9 cellular contexts compared by ENCODE assay signal in the genomic region with DNA sequence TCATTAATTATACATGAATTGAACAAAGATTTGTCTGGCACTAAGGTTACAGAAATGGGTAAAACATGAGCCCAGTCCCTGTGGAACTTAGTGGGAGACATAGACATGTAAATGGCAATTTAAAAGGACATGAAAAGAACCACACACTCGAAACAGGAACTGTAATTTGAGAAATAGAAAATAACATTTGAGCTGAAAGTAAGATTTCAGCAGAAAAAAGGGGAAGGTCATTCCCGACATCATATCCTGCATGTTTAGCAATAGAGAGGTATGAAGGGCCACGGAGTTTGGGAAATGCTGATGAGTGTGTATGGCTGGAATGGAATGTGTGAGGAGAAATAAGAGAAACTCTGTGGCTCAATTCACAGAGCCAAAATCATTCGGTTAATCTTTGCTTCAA.
DNase-seq lines count a peak whose midpoint lies in the region; ATAC-seq, FAIRE-seq and TF ChIP-seq lines count a peak whose summit lies in the region.
"Had no signal": no experiment of that assay in that cellular context is flagged by ENCODE, and none has a peak within 500 bp of the region (broad histone marks: within the 10 kb centered on the region; RNA-seq: fewer than 3 reads in every experiment).

No MANE protein-coding gene starts in this region.

- H3K27ac ChIP-seq in PC-3 (ENCODE audit: low read length) = no peak overlapping the region
- H3K27ac ChIP-seq in HepG2 (ENCODE audit: extremely low read length, insufficient read depth, low read length) = no peak overlapping the region

- DNase-seq in GF-D8 (lab: John Stamatoyannopoulos, UW) (peak; percentile 18), H4 (ENCODE audit: low spot score) (peak; percentile 84), PC-3 (no peak), HepG2 (ENCODE audit: low spot score) (no peak), NCI-H1092 (lab: John Stamatoyannopoulos, UW) (no peak), activated gamma-delta T cell treated with Interleukin-2 at 50 U/mL for 16 hours (no peak), HuH-7 (ENCODE audit: low spot score) (no peak)
- DNase-seq in activated CD4-positive, alpha-beta T cell treated with anti-CD3 and anti-CD28 coated beads for 48 hours = no peak
- DNase-seq: NCI-H1436 had no signal

- H2AFZ ChIP-seq in PC-3 (ENCODE audit: low read length) (peak overlapping the region; percentile 32; the same call in 1 of the 2 replicates), HepG2 (ENCODE audit: low read length) (no peak overlapping the region)

- TF ChIP-seq EP300 in HepG2 (IDR thresholded peaks at IDR 0.05; ENCODE audit: low read depth in 2 of 2, low read length in 2 of 2) (no peak), HepG2 (CRISPR knock-in tag; IDR thresholded peaks at IDR 0.05; ENCODE audit: borderline replicate concordance) (no peak)

- H3K79me2 ChIP-seq in PC-3 (ENCODE audit: low read length) (no peaks in the 10 kb centered on the region), HepG2 (ENCODE audit: insufficient read depth, low read length) (no peaks in the 10 kb centered on the region)

- no peak for FAIRE-seq in HepG2 (lab: Jason Lieb, UNC)

- intact Hi-C loops in PC-3 (cut with micrococcal nuclease) (no loop called here), HepG2 (cut with micrococcal nuclease; ENCODE audit: unreplicated experiment) (no loop called here)

- no peaks in the 10 kb centered on the region for H3K36me3 ChIP-seq in PC-3 (ENCODE audit: low read depth, low read length)
- H3K36me3 ChIP-seq in HepG2 (replicated peaks in 1 of 2; ENCODE audit: control insufficient read depth in 1 of 2, insufficient read depth in 2 of 2, low read length in 2 of 2) = no peaks in the 10 kb centered on the region

- H3K4me3 ChIP-seq in PC-3 (ENCODE audit: low read length) (no peak overlapping the region), HepG2 (replicated peaks in 1 of 3; ENCODE audit: insufficient read depth in 1 of 3, low read depth in 2 of 3, low read length in 3 of 3) (no peak overlapping the region)

- CTCF ChIA-PET in PC-3 (lab: Charles Lee) = no interaction called here
- CTCF ChIA-PET in HepG2 (lab: Yijun Ruan, JAX; ENCODE audit: low intra/inter-chr PET ratio, low total read pairs) = no interaction called here

- ATAC-seq in PC-3 (no peak), HepG2 (no peak)

- in situ Hi-C loops in HepG2 (cut with HindIII; ENCODE audit: extremely low pct_ligation_motif_present, low pct_unique_long_range_greater_than_20kb) = no loop called here

- POLR2A ChIA-PET in PC-3 (lab: Charles Lee; ENCODE audit: unreplicated experiment) (no interaction called here), HepG2 (lab: Yijun Ruan, JAX) (no interaction called here)

- H3K27me3 ChIP-seq in PC-3 (ENCODE audit: low read length) (no peaks in the 10 kb centered on the region), HepG2 (ENCODE audit: control insufficient read depth in 1 of 2, insufficient read depth in 2 of 2, low read length in 2 of 2) (no peaks in the 10 kb centered on the region)

- H3K9ac ChIP-seq in PC-3 (ENCODE audit: low read length) (no peak overlapping the region), HepG2 (ENCODE audit: insufficient read depth, low read depth, low read length) (no peak overlapping the region)

- BruUV-seq in PC-3 (replicated peaks; lab: Mats Ljungman, UMichigan) (no TSS peak), HepG2 (replicated peaks; lab: Mats Ljungman, UMichigan) (no TSS peak)

- no peak for TF ChIP-seq POLR2A in HepG2 (IDR thresholded peaks at IDR 0.05; ENCODE audit: insufficient read depth in 1 of 2, low read depth in 2 of 2, low read length in 2 of 2)

- H3K4me1 ChIP-seq in PC-3 (ENCODE audit: insufficient read depth, low read length) (0 out of 2 replicates have a peak, but pooled peaks cover 4% of the 10 kb centered on the region), HepG2 (ENCODE audit: insufficient read depth, low read length) (peaks cover 25% of the 10 kb centered on the region)

- H3K9me2 ChIP-seq in PC-3 (replicated peaks; ENCODE audit: low read length) = no peaks in the 10 kb centered on the region

- no peaks in the 10 kb centered on the region for H3K9me3 ChIP-seq in PC-3 (ENCODE audit: low read length)
- H3K9me3 ChIP-seq in HepG2 (ENCODE audit: low read length) = no peaks in the 10 kb centered on the region

- no peak for TF ChIP-seq RAD21 in HepG2 (CRISPR knock-in tag; IDR thresholded peaks at IDR 0.05)

- H3K4me2 ChIP-seq in PC-3 (ENCODE audit: low read length) = no peak overlapping the region
- H3K4me2 ChIP-seq in HepG2 (ENCODE audit: low read depth, low read length) = no peak overlapping the region

- TF ChIP-seq CTCF in PC-3 (conservative IDR thresholded peaks at IDR 0.05; ENCODE audit: low read depth, low read length) (no peak), HepG2 (CRISPR knock-in tag; IDR thresholded peaks at IDR 0.05) (no peak)

- WGBS in HepG2 (ENCODE audit: low lambda C conversion rate) = 86% methylated on average over 4 of the region's 4 CpGs

- H3F3A ChIP-seq in PC-3 (ENCODE audit: low read length, unreplicated experiment) = no peaks in the 10 kb centered on the region

- no peaks in the 10 kb centered on the region for H4K20me1 ChIP-seq in PC-3 (ENCODE audit: low read length)
- H4K20me1 ChIP-seq in HepG2 (ENCODE audit: insufficient read depth, low read length) = no peaks in the 10 kb centered on the region

TF ChIP-seq in HepG2, 621 proteins besides CTCF, POLR2A, EP300 and RAD21:
- peak; percentile 15; the same call in 1 of the 2 replicates for TF ChIP-seq HOMEZ (CRISPR knock-in tag; IDR thresholded peaks at IDR 0.05; ENCODE audit: low read depth)
- TF ChIP-seq, protein P1, sequence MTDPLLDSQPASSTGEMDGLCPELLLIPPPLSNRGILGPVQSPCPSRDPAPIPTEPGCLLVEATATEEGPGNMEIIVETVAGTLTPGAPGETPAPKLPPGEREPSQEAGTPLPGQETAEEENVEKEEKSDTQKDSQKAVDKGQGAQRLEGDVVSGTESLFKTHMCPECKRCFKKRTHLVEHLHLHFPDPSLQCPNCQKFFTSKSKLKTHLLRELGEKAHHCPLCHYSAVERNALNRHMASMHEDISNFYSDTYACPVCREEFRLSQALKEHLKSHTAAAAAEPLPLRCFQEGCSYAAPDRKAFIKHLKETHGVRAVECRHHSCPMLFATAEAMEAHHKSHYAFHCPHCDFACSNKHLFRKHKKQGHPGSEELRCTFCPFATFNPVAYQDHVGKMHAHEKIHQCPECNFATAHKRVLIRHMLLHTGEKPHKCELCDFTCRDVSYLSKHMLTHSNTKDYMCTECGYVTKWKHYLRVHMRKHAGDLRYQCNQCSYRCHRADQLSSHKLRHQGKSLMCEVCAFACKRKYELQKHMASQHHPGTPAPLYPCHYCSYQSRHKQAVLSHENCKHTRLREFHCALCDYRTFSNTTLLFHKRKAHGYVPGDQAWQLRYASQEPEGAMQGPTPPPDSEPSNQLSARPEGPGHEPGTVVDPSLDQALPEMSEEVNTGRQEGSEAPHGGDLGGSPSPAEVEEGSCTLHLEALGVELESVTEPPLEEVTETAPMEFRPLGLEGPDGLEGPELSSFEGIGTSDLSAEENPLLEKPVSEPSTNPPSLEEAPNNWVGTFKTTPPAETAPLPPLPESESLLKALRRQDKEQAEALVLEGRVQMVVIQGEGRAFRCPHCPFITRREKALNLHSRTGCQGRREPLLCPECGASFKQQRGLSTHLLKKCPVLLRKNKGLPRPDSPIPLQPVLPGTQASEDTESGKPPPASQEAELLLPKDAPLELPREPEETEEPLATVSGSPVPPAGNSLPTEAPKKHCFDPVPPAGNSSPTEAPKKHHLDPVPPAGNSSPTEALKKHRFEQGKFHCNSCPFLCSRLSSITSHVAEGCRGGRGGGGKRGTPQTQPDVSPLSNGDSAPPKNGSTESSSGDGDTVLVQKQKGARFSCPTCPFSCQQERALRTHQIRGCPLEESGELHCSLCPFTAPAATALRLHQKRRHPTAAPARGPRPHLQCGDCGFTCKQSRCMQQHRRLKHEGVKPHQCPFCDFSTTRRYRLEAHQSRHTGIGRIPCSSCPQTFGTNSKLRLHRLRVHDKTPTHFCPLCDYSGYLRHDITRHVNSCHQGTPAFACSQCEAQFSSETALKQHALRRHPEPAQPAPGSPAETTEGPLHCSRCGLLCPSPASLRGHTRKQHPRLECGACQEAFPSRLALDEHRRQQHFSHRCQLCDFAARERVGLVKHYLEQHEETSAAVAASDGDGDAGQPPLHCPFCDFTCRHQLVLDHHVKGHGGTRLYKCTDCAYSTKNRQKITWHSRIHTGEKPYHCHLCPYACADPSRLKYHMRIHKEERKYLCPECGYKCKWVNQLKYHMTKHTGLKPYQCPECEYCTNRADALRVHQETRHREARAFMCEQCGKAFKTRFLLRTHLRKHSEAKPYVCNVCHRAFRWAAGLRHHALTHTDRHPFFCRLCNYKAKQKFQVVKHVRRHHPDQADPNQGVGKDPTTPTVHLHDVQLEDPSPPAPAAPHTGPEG (CRISPR knock-in tag; IDR thresholded peaks at IDR 0.05) = no peak
TF ChIP-seq in HepG2: peak in this region for 1.

Comparison
In these comparisons a context has a peak if more than half of its experiments do, and no peak if none do; other contexts are left out.
1. DNase-seq: peak in GF-D8 (single experiment) and H4 (single experiment); none in PC-3 (single experiment), HepG2 (single experiment), NCI-H1092 (single experiment), activated gamma-delta T cell treated with Interleukin-2 at 50 U/mL for 16 hours (single experiment), HuH-7 (single experiment) and activated CD4-positive, alpha-beta T cell treated with anti-CD3 and anti-CD28 coated beads for 48 hours (single experiment).